10 cellular contexts compared by ENCODE assay signal in genomic region chr3:112304611-112305010, GRCh38. TPM values are rescaled to one million over a fixed set of nuclear protein-coding genes. Genes with fewer than 3 reads are reported as not detected.
DNase-seq lines count a peak whose midpoint lies in the region; ATAC-seq and TF ChIP-seq lines count a peak whose summit lies in the region.
"Had no signal": no experiment of that assay in that cellular context is flagged by ENCODE, and none has a peak within 500 bp of the region (broad histone marks: within the 10 kb centered on the region; RNA-seq: fewer than 3 reads in every experiment).

No MANE protein-coding gene starts in this region.

- peaks cover 0 to 2% (median 0%) of the 10 kb centered on the region in 7 donors for H3K4me1 Mint-ChIP-seq in naive thymus-derived CD4-positive, alpha-beta T cell
- H3K4me1 Mint-ChIP-seq in stimulated activated memory B cell treated with anti-CD40 and anti-IgM and Interleukin-4, amounts not matched to agents 10 μg/mL and 1 μg/mL and 100 μg/mL, for 72 hours, result no peaks in the 10 kb centered on the region

- H3K9me3 ChIP-seq in naive thymus-derived CD4-positive, alpha-beta T cell (ENCODE audit: control insufficient read depth in 2 of 3, low read length in 3 of 3), result no peaks in the 10 kb centered on the region

- no peaks in the 10 kb centered on the region for H3K79me2 ChIP-seq in ACC112 (ENCODE audit: control insufficient read depth, insufficient read depth, low read length, unreplicated experiment)

- CTCF ChIA-PET in naive thymus-derived CD4-positive, alpha-beta T cell (lab: Charles Lee), result interaction anchor here (0.6 to 3.1 kb wide), 6 partner anchors 9 to 227 kb away, joined by 3 to 24 read pairs (median 5); partner anchors contain the start of gene SLC9C1

- peak overlapping the region; percentile 82 for H2AFZ ChIP-seq in ACC112 (ENCODE audit: low read length, unreplicated experiment)

- no peaks in the 10 kb centered on the region for H3K27me3 ChIP-seq in ACC112 (ENCODE audit: insufficient read depth, low read length)
- no peaks in the 10 kb centered on the region for H3K27me3 ChIP-seq in dorsolateral prefrontal cortex
- H3K27me3 ChIP-seq in naive thymus-derived CD4-positive, alpha-beta T cell (ENCODE audit: control insufficient read depth in 2 of 2, insufficient read depth in 2 of 2, low read length in 2 of 2), result no peaks in the 10 kb centered on the region

- TF ChIP-seq CTCF in HFF-Myc (IDR thresholded peaks at IDR 0.05; ENCODE audit: low read depth, low read length, missing control alignments), result peak; percentile 14
- TF ChIP-seq CTCF in dorsolateral prefrontal cortex (IDR thresholded peaks at IDR 0.05 in 54 of 56, conservative IDR thresholded peaks at IDR 0.05 in 2 of 56; ENCODE audit: low read depth in 1 of 56, partially characterized antibody in 56 of 56), result peak in 38 of 56 donors; percentile 11 to 56 (median 33)

- no peak overlapping the region for H3K27ac Mint-ChIP-seq in naive thymus-derived CD4-positive, alpha-beta T cell
- no peak overlapping the region for H3K27ac Mint-ChIP-seq in stimulated activated memory B cell treated with anti-CD40 and anti-IgM and Interleukin-4, amounts not matched to agents 10 μg/mL and 1 μg/mL and 100 μg/mL, for 72 hours

- DNase-seq in HFF-Myc (ENCODE audit: extremely low read depth, low read depth) (no peak), dorsolateral prefrontal cortex (no peak), cerebellar nuclear complex (lab: John Stamatoyannopoulos, UW) (no peak)
- DNase-seq in naive thymus-derived CD4-positive, alpha-beta T cell, result peak in 2 of 9 donors; percentile 13 to 22
- DNase-seq in stimulated activated naive CD8-positive, alpha-beta T cell treated with anti-CD3 and anti-CD28 coated beads, Interleukin-15, Interleukin-2, amounts not matched to agents 100 U/mL and 50 U/mL, for 24 hours, result no peak
- DNase-seq: Caco-2, NCI-H1105 treated with DMSO at 0.1 percent for 48 hours had no signal

- no peaks in the 10 kb centered on the region for H3K27me3 Mint-ChIP-seq in naive thymus-derived CD4-positive, alpha-beta T cell
- no peaks in the 10 kb centered on the region for H3K27me3 Mint-ChIP-seq in stimulated activated memory B cell treated with anti-CD40 and anti-IgM and Interleukin-4, amounts not matched to agents 10 μg/mL and 1 μg/mL and 100 μg/mL, for 72 hours

- H3K36me3 Mint-ChIP-seq in naive thymus-derived CD4-positive, alpha-beta T cell, result no peaks in the 10 kb centered on the region
- no peaks in the 10 kb centered on the region for H3K36me3 Mint-ChIP-seq in stimulated activated memory B cell treated with anti-CD40 and anti-IgM and Interleukin-4, amounts not matched to agents 10 μg/mL and 1 μg/mL and 100 μg/mL, for 72 hours

- no peaks in the 10 kb centered on the region for H3K36me3 ChIP-seq in ACC112 (ENCODE audit: insufficient read depth, low read length)
- no peaks in the 10 kb centered on the region for H3K36me3 ChIP-seq in naive thymus-derived CD4-positive, alpha-beta T cell (ENCODE audit: control insufficient read depth in 2 of 3, insufficient read depth in 3 of 3, low read length in 3 of 3)

- H3K27ac ChIP-seq in ACC112 (ENCODE audit: low read depth, low read length), result no peak overlapping the region
- H3K27ac ChIP-seq in dorsolateral prefrontal cortex, result peak overlapping the region in 35 of 59 donors; percentile 3 to 80 (median 52)
- H3K27ac ChIP-seq in naive thymus-derived CD4-positive, alpha-beta T cell (ENCODE audit: low read depth, low read length), result no peak overlapping the region

- H3K4me3 ChIP-seq in ACC112 (ENCODE audit: low read depth, low read length) (peak overlapping the region; percentile 76), HFF-Myc (replicated peaks; ENCODE audit: low read depth, low read length) (no peak overlapping the region), dorsolateral prefrontal cortex (peak overlapping the region in 55 of 59 donors; percentile 34 to 80 (median 62))
- peak overlapping the region; percentile 82 for H3K4me3 ChIP-seq in naive thymus-derived CD4-positive, alpha-beta T cell (ENCODE audit: low read length)

- H3K9me3 Mint-ChIP-seq in naive thymus-derived CD4-positive, alpha-beta T cell, result no peaks in the 10 kb centered on the region
- H3K9me3 Mint-ChIP-seq in stimulated activated memory B cell treated with anti-CD40 and anti-IgM and Interleukin-4, amounts not matched to agents 10 μg/mL and 1 μg/mL and 100 μg/mL, for 72 hours, result no peaks in the 10 kb centered on the region

- intact Hi-C loops in dorsolateral prefrontal cortex (cut with DNase I), result no loop called here
- intact Hi-C loops in naive thymus-derived CD4-positive, alpha-beta T cell (cut with micrococcal nuclease), result loop anchor here (1.0 to 10.0 kb wide), 4 partner anchors 258 to 690 kb away; partner anchors contain the start of genes ABHD10 (in 1 of the 2), CD200R1 (in 1 of the 2), GTPBP8 (in 1 of the 2) and SLC35A5 (in 1 of the 2)

- POLR2A ChIA-PET in naive thymus-derived CD4-positive, alpha-beta T cell (lab: Charles Lee), result interaction anchor here (0.9 to 2.6 kb wide), 7 partner anchors 9 to 613 kb away, joined by 3 to 10 read pairs (median 4); partner anchors contain the start of genes ATG3, SLC35A5 and SLC9C1

- no peak for ATAC-seq in naive thymus-derived CD4-positive, alpha-beta T cell
- ATAC-seq in HG03045 (IDR thresholded peaks at IDR 0.05; ENCODE audit: unreplicated experiment), result no peak
- ATAC-seq in stimulated activated memory B cell treated with anti-CD40 and anti-IgM and Interleukin-4, amounts not matched to agents 10 μg/mL and 1 μg/mL and 100 μg/mL, for 72 hours, result no peak
- no peak for ATAC-seq in stimulated activated naive CD8-positive, alpha-beta T cell treated with anti-CD3 and anti-CD28 coated beads, Interleukin-15, Interleukin-2, amounts not matched to agents 100 U/mL and 50 U/mL, for 24 hours

- no peak overlapping the region for H3K4me3 Mint-ChIP-seq in naive thymus-derived CD4-positive, alpha-beta T cell
- no peak overlapping the region for H3K4me3 Mint-ChIP-seq in stimulated activated memory B cell treated with anti-CD40 and anti-IgM and Interleukin-4, amounts not matched to agents 10 μg/mL and 1 μg/mL and 100 μg/mL, for 72 hours

- peaks cover 16% of the 10 kb centered on the region for H3K4me1 ChIP-seq in ACC112 (ENCODE audit: control insufficient read depth, insufficient read depth, low read length, unreplicated experiment)
- H3K4me1 ChIP-seq in naive thymus-derived CD4-positive, alpha-beta T cell (ENCODE audit: control insufficient read depth in 2 of 2, insufficient read depth in 2 of 2, low read length in 2 of 2), result peaks cover 5 to 18% of the 10 kb centered on the region in 2 donors

RNA-seq across cellular contexts. Expression of gene SLC9C1, which starts 10.6 kb away (rescaled TPM):
- 1 to 10 TPM in 1 of 120 experiments, under 1 TPM in 11, not detected in 108; 0.12 to 1.4 (median 0.27) TPM for total RNA-seq in dorsolateral prefrontal cortex
- total RNA-seq in naive thymus-derived CD4-positive, alpha-beta T cell, result not detected
- under 1 TPM in 1 of 2 donors, not detected in 1; 0.08 TPM for polyA plus RNA-seq in naive thymus-derived CD4-positive, alpha-beta T cell
- total RNA-seq: Caco-2 had no signal

RNA-seq across cellular contexts. Expression of gene CD200, which starts 28.3 kb away (rescaled TPM):
- total RNA-seq in dorsolateral prefrontal cortex, result 100 to 1,000 TPM in 13 of 120 experiments, 10 to 100 TPM in 107; 27.6 to 121 (median 80.1) TPM
- total RNA-seq in naive thymus-derived CD4-positive, alpha-beta T cell, result 1 to 10 TPM; 2.5 to 9.1 (median 2.9) TPM
- polyA plus RNA-seq in naive thymus-derived CD4-positive, alpha-beta T cell, result 1 to 10 TPM; 2.5 to 3.0 TPM

Comparison
In these comparisons a context has a peak if more than half of its experiments do, and no peak if none do; other contexts are left out.
1. H3K27ac ChIP-seq: peak in dorsolateral prefrontal cortex (35 of 59); none in ACC112 (single experiment) and naive thymus-derived CD4-positive, alpha-beta T cell (single experiment).
2. intact Hi-C loops: an anchor here in naive thymus-derived CD4-positive, alpha-beta T cell (1.0 to 10.0 kb wide); none called in dorsolateral prefrontal cortex.